Comparison of ENCODE assay signal across 36 cellular contexts in genomic region chr6:1569377-1569776, GRCh38.
"Had no signal": no experiment of that assay in that cellular context is flagged by ENCODE, and none has a peak within 500 bp of the region (broad histone marks: within the 10 kb centered on the region; RNA-seq: fewer than 3 reads in every experiment).

No MANE protein-coding gene starts in this region.

- DNase-seq: Karpas-422, Kasumi-1, MG63, MM.1S, NCI-H1048, NCI-H1092, NCI-H1092 treated with DMSO at 0.1 percent for 48 hours, NCI-H1105, NCI-H1105 treated with DMSO at 0.1 percent for 48 hours, NCI-H1417, NCI-H1417 treated with DMSO at 0.1 percent for 48 hours, NCI-H1436, NCI-H1436 treated with DMSO at 0.1 percent for 48 hours, NCI-H146, NCI-H1694, NCI-H1694 treated with DMSO at 0.1 percent for 48 hours, NCI-H187, NCI-H187 treated with DMSO at 0.1 percent for 48 hours, NCI-H1930, NCI-H2029, NCI-H2029 treated with DMSO at 0.1 percent for 48 hours, NCI-H2081, NCI-H2081 treated with DMSO at 0.1 percent for 48 hours, NCI-H2107, NCI-H2171, NCI-H2171 treated with DMSO at 0.1 percent for 48 hours, NCI-H2227 treated with DMSO at 0.1 percent for 48 hours, NCI-H226, NCI-H345, NCI-H446, NCI-H446 treated with DMSO at 0.1 percent for 48 hours, NCI-H510A, NCI-H510A treated with DMSO at 0.1 percent for 48 hours, NCI-H524, NCI-H524 treated with DMSO at 0.1 percent for 48 hours, NCI-H526 had no signal

- H3K36me3 ChIP-seq: MG63 had no signal

- H3K4me3 ChIP-seq: MG63 had no signal

- H3K27me3 ChIP-seq: MG63 had no signal
